11 cellular contexts compared by ENCODE assay signal in the genomic region with DNA sequence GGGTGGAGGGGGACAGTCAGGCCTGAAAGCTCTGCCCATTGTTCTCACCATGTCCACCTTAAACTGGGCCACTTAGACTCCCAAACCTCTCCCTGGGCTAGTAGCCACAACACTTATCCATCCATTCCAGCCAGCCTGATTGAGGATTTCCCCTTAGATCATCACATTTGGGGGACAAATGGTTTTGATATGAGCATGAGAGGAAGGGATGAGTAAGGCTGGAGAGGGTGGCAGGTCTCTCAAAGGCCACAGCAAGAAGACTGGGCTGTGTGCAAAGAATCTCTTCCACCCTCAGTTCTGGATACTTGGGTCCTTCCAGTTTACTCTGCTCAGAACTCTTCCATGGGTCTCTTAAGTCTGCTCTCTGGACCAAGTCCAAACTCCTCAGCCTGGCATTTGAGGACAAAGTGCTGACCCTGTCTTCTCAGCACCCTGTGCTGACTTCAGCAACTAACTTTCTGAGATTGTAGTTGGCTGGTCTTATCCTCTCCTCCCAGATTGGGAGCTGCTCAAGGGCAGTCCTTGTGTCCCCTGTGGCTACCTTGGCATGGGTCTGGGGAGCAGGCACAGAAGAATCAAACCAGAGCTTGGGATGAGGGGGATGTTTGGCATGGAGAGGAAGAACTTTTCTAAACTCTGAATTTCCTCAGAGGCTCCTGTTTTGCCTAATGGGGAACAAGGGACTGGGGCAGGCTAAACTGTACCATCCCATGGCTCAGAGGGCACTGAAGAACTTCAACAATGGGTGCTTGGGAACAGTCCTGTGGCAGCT. TPM values are rescaled to one million over a fixed set of nuclear protein-coding genes. Genes with fewer than 3 reads are reported as not detected.
DNase-seq lines count a peak whose midpoint lies in the region; ATAC-seq, FAIRE-seq and TF ChIP-seq lines count a peak whose summit lies in the region.
"Had no signal": no experiment of that assay in that cellular context is flagged by ENCODE, and none has a peak within 500 bp of the region (broad histone marks: within the 10 kb centered on the region; RNA-seq: fewer than 3 reads in every experiment).

No MANE protein-coding gene starts in this region.

- H3K4me1 Mint-ChIP-seq in IgD-negative memory B cell (peaks cover 58 to 60% (median 59%) of the 10 kb centered on the region in 3 donors), endodermal cell (peaks cover 20% of the 10 kb centered on the region)

- peaks cover 0 to 20% (median 12%) of the 10 kb centered on the region in 11 experiments; a peak in 14 of 22 replicates for H3K36me3 ChIP-seq in BLaER1 treated with 17β-estradiol and CSF1 and Interleukin-3, amounts not matched to agents 10 nM and 100 nM
- H3K36me3 ChIP-seq in K562 (ENCODE audit: control insufficient read depth, insufficient read depth, low read length) (peaks cover 20% of the 10 kb centered on the region), parathyroid adenoma (ENCODE audit: control insufficient read depth, insufficient read depth, low read length) (no peaks in the 10 kb centered on the region), endodermal cell (ENCODE audit: control insufficient read depth, insufficient read depth, low read length) (no peaks in the 10 kb centered on the region)

- TF ChIP-seq CTCF in K562 (IDR thresholded peaks at IDR 0.05 in 2 of 3, conservative IDR thresholded peaks at IDR 0.05 in 1 of 3; ENCODE audit: insufficient read depth in 2 of 3, low read depth in 1 of 3, low read length in 3 of 3) (no peak), parathyroid adenoma (IDR thresholded peaks at IDR 0.05) (no peak), endodermal cell (conservative IDR thresholded peaks at IDR 0.05) (no peak)

- no peak overlapping the region for H3K4me3 ChIP-seq in BLaER1 treated with 17β-estradiol and CSF1 and Interleukin-3, amounts not matched to agents 10 nM and 100 nM
- H3K4me3 ChIP-seq in K562 (no peak overlapping the region), parathyroid adenoma (ENCODE audit: low read depth, low read length) (no peak overlapping the region), endodermal cell (ENCODE audit: low read length) (no peak overlapping the region)
- H3K4me3 ChIP-seq: body of pancreas had no signal

- H3K79me2 ChIP-seq in K562 (ENCODE audit: control insufficient read depth, insufficient read depth, low read length) (peaks cover 21% of the 10 kb centered on the region), parathyroid adenoma (no peaks in the 10 kb centered on the region)

- H3K27me3 Mint-ChIP-seq in IgD-negative memory B cell (no peaks in the 10 kb centered on the region), endodermal cell (ENCODE audit: insufficient read depth) (no peaks in the 10 kb centered on the region)

- peak overlapping the region in 10 of 11 experiments; percentile 15 to 99 (median 97); a peak in 17 of 22 replicates for H3K27ac ChIP-seq in BLaER1 treated with 17β-estradiol and CSF1 and Interleukin-3, amounts not matched to agents 10 nM and 100 nM
- H3K27ac ChIP-seq in K562 (ENCODE audit: extremely low read depth, low read depth, low read length), result peak overlapping the region; percentile 97; the same call in 2 of the 3 replicates
- H3K27ac ChIP-seq in parathyroid adenoma, result peak overlapping the region; percentile 97
- no peak overlapping the region for H3K27ac ChIP-seq in endodermal cell (ENCODE audit: low read depth, low read length)
- H3K27ac ChIP-seq: body of pancreas had no signal

- peak overlapping the region; percentile 46 to 92 (median 80) for H3K27ac Mint-ChIP-seq in IgD-negative memory B cell
- no peak overlapping the region for H3K27ac Mint-ChIP-seq in endodermal cell

- peak overlapping the region in 3 of 4 donors; percentile 17 to 94 (median 27) for H3K4me3 Mint-ChIP-seq in IgD-negative memory B cell
- H3K4me3 Mint-ChIP-seq in endodermal cell, result no peak overlapping the region

- no peaks in the 10 kb centered on the region for H3K9me3 Mint-ChIP-seq in IgD-negative memory B cell
- H3K9me3 Mint-ChIP-seq in endodermal cell, result no peaks in the 10 kb centered on the region

- DNase-seq in K562 (ENCODE audit: extremely low read depth in 1 of 4, low spot score in 3 of 4), result no peak
- DNase-seq in endodermal cell, result no peak
- no peak for DNase-seq in NK-92 (lab: John Stamatoyannopoulos, UW; ENCODE audit: unreplicated experiment)
- no peak for DNase-seq in NCI-H128 (lab: John Stamatoyannopoulos, UW; ENCODE audit: unreplicated experiment)
- DNase-seq: activated CD4-positive, CD25-positive, alpha-beta regulatory T cell treated with anti-CD3 and anti-CD28 coated beads, Interleukin-2, amount 50 U/mL, for 72 hours; body of pancreas; Calu3 had no signal

- peaks cover 75 to 84% (median 77%) of the 10 kb centered on the region in 10 experiments for H3K4me1 ChIP-seq in BLaER1 treated with 17β-estradiol and CSF1 and Interleukin-3, amounts not matched to agents 10 nM and 100 nM
- H3K4me1 ChIP-seq in K562 (replicated peaks in 1 of 2; ENCODE audit: control insufficient read depth in 2 of 2, insufficient read depth in 2 of 2, low read length in 2 of 2) (peaks cover 62 to 64% of the 10 kb centered on the region in 2 experiments), parathyroid adenoma (peaks cover 64% of the 10 kb centered on the region), endodermal cell (ENCODE audit: control insufficient read depth, insufficient read depth, low read length) (peaks cover 12% of the 10 kb centered on the region)

- CTCF ChIA-PET in K562 (lab: Yijun Ruan, JAX; ENCODE audit: low intra/inter-chr PET ratio), result no interaction called here

- H3K9me3 ChIP-seq in BLaER1 treated with 17β-estradiol and CSF1 and Interleukin-3, amounts not matched to agents 10 nM and 100 nM (replicated peaks in 1 of 11), result no peaks in the 10 kb centered on the region
- H3K9me3 ChIP-seq in K562 (replicated peaks; ENCODE audit: control insufficient read depth, insufficient read depth, low read depth, low read length) (no peaks in the 10 kb centered on the region), parathyroid adenoma (ENCODE audit: control insufficient read depth, low read length) (no peaks in the 10 kb centered on the region), endodermal cell (ENCODE audit: control insufficient read depth, low read length) (no peaks in the 10 kb centered on the region)
- H3K9me3 ChIP-seq: body of pancreas had no signal

- TF ChIP-seq RAD21 in K562 (CRISPR knock-in tag; conservative IDR thresholded peaks at IDR 0.05 in 1 of 2, IDR thresholded peaks at IDR 0.05 in 1 of 2), result no peak

- intact Hi-C loops in K562 (cut with micrococcal nuclease), result no loop called here

- TF ChIP-seq POLR2A in K562 (conservative IDR thresholded peaks at IDR 0.05), result 0 out of 2 replicates have a peak, but pooled peaks have one; percentile 1

- no peak for TF ChIP-seq EP300 in K562 (IDR thresholded peaks at IDR 0.05; ENCODE audit: low read length)

- peaks cover 2% of the 10 kb centered on the region for H3K9me1 ChIP-seq in K562 (ENCODE audit: control insufficient read depth, insufficient read depth, low read length)

- peak overlapping the region; percentile 89 to 98 (median 95) for H3K4me2 ChIP-seq in BLaER1 treated with 17β-estradiol and CSF1 and Interleukin-3, amounts not matched to agents 10 nM and 100 nM
- H3K4me2 ChIP-seq in K562 (ENCODE audit: insufficient read depth, low read length), result no peak overlapping the region
- H3K4me2 ChIP-seq in parathyroid adenoma (ENCODE audit: low read length), result peak overlapping the region; percentile 52

- H3K9ac ChIP-seq in BLaER1 treated with 17β-estradiol and CSF1 and Interleukin-3, amounts not matched to agents 10 nM and 100 nM, result peak overlapping the region in 7 of 11 experiments; percentile 3 to 87 (median 36); a peak in 11 of 22 replicates
- H3K9ac ChIP-seq in K562 (ENCODE audit: insufficient read depth in 1 of 2, low read depth in 2 of 2, low read length in 2 of 2) (no peak overlapping the region; a peak in 1 of 4 replicates), parathyroid adenoma (no peak overlapping the region), endodermal cell (ENCODE audit: extremely low read depth, low read length, poor library complexity, severe bottlenecking) (no peak overlapping the region)

- POLR2A ChIA-PET in K562 (lab: Yijun Ruan, JAX), result no interaction called here

- ATAC-seq in K562 (no peak), HG03354 (IDR thresholded peaks at IDR 0.05; ENCODE audit: poor library complexity, severe bottlenecking, unreplicated experiment) (no peak)
- ATAC-seq: body of pancreas had no signal

- no TSS peak for BruUV-seq in K562 (replicated peaks; lab: Mats Ljungman, UMichigan)

- H4K20me1 ChIP-seq in BLaER1 treated with 17β-estradiol and CSF1 and Interleukin-3, amounts not matched to agents 10 nM and 100 nM, result peaks cover 0 to 17% (median 7%) of the 10 kb centered on the region in 11 experiments; a peak in 15 of 22 replicates
- H4K20me1 ChIP-seq in K562 (replicated peaks; ENCODE audit: control insufficient read depth, insufficient read depth, low read length), result no peaks in the 10 kb centered on the region

- no peaks in the 10 kb centered on the region for H3K27me3 ChIP-seq in BLaER1 treated with 17β-estradiol and CSF1 and Interleukin-3, amounts not matched to agents 10 nM and 100 nM
- H3K27me3 ChIP-seq in K562 (ENCODE audit: control insufficient read depth in 2 of 2, insufficient read depth in 2 of 2, low read length in 2 of 2), result no peaks in the 10 kb centered on the region
- no peaks in the 10 kb centered on the region for H3K27me3 ChIP-seq in parathyroid adenoma (ENCODE audit: control insufficient read depth, insufficient read depth, low read length)
- H3K27me3 ChIP-seq in endodermal cell (ENCODE audit: control insufficient read depth, insufficient read depth, low read length, poor library complexity, severe bottlenecking), result no peaks in the 10 kb centered on the region
- H3K27me3 ChIP-seq: body of pancreas had no signal

- H3K36me3 Mint-ChIP-seq in IgD-negative memory B cell (peaks cover 7% of the 10 kb centered on the region), endodermal cell (ENCODE audit: low read depth) (peaks cover 15% of the 10 kb centered on the region)

- in situ Hi-C loops in K562 (cut with MboI), result no loop called here

- peak; percentile 37 for FAIRE-seq in K562 (lab: Jason Lieb, UNC)

- H2AFZ ChIP-seq in K562 (ENCODE audit: low read depth, low read length), result no peak overlapping the region
- H2AFZ ChIP-seq in parathyroid adenoma, result peak overlapping the region; percentile 10

RNA-seq across cellular contexts. Expression of a gene that starts 3.2 kb away (rescaled TPM):
- 47.2 TPM for polyA plus RNA-seq in IgD-negative memory B cell
- total RNA-seq in K562 (2011; cell fraction: chromatin; rRNA removed; ENCODE audit: low replicate concordance), result 152 and 242 TPM in 2 replicates
- total RNA-seq in K562 (2011; cell fraction: nucleolus; rRNA removed), result 77.9 and 81.3 TPM in 2 replicates
- 116 and 142 TPM in 2 replicates for total RNA-seq in K562 (2011; cell fraction: nucleoplasm; rRNA removed)
- 58.1 and 61.4 TPM in 2 replicates for total RNA-seq in K562 (2014; rRNA removed)
- total RNA-seq in K562 (2014; rRNA removed; fragmentation: Illumina TruSeq; extraction: Trizol), result 56.9 and 65.9 TPM in 2 replicates
- total RNA-seq in K562 (2015; rRNA removed; fragmentation: Illumina TruSeq; extraction: Trizol), result 56.8 and 59.4 TPM in 2 replicates
- total RNA-seq in K562 (2021), result 86.7 and 98.4 TPM in 2 replicates
- polyA plus RNA-seq in K562 (2011; rRNA removed), result 70.7 and 96.9 TPM in 2 replicates
- 71.3 and 73.3 TPM in 2 replicates for polyA plus RNA-seq in K562 (2011; cell fraction: cytosol; rRNA removed)
- polyA plus RNA-seq in K562 (2011; cell fraction: nucleus; rRNA removed), result 58.7 and 63.9 TPM in 2 replicates
- polyA plus RNA-seq in K562 (2012), result 31.9 and 42.7 TPM in 2 replicates
- polyA plus RNA-seq in K562 (2014; fragmentation: Illumina TruSeq; extraction: Trizol), result 55.3 and 63.6 TPM in 2 replicates
- 10 to 100 TPM; 15.7 to 19.1 TPM for polyA plus RNA-seq in K562 (2014; fragmentation: Nextera tagmentation; extraction: Ambion mirVana)
- polyA plus RNA-seq in K562 (2014; rRNA removed), result 47.3 and 54.8 TPM in 2 replicates
- 214 and 224 TPM in 2 replicates for polyA minus RNA-seq in K562 (2011; rRNA and poly(A)+ RNA removed)
- 65.3 and 93.0 TPM in 2 replicates for polyA minus RNA-seq in K562 (2011; cell fraction: cytosol; rRNA and poly(A)+ RNA removed)
- polyA minus RNA-seq in K562 (2011; cell fraction: nucleus; rRNA and poly(A)+ RNA removed), result 63.7 and 91.3 TPM in 2 replicates
- 10 to 100 TPM; 27.4 to 30.1 TPM for total RNA-seq in endodermal cell
- 25.3 TPM for polyA plus RNA-seq in endodermal cell (2013, experiment 1 of 2)
- polyA plus RNA-seq in endodermal cell (2013, experiment 2 of 2), result 24.3 TPM

RNA-seq across cellular contexts. Expression of a gene that starts 58.9 kb away (rescaled TPM):
- 68.3 TPM for polyA plus RNA-seq in IgD-negative memory B cell
- total RNA-seq in K562 (2011; cell fraction: chromatin; rRNA removed; ENCODE audit: low replicate concordance), result 74.9 and 112 TPM in 2 replicates
- 54.5 and 61.7 TPM in 2 replicates for total RNA-seq in K562 (2011; cell fraction: nucleolus; rRNA removed)
- 68.8 and 69.1 TPM in 2 replicates for total RNA-seq in K562 (2011; cell fraction: nucleoplasm; rRNA removed)
- total RNA-seq in K562 (2014; rRNA removed), result 22.3 and 22.5 TPM in 2 replicates
- total RNA-seq in K562 (2014; rRNA removed; fragmentation: Illumina TruSeq; extraction: Trizol), result 17.8 and 20.9 TPM in 2 replicates
- 21.5 and 22.5 TPM in 2 replicates for total RNA-seq in K562 (2015; rRNA removed; fragmentation: Illumina TruSeq; extraction: Trizol)
- total RNA-seq in K562 (2021), result 21.7 and 25.6 TPM in 2 replicates
- polyA plus RNA-seq in K562 (2011; rRNA removed), result 13.0 and 16.3 TPM in 2 replicates
- polyA plus RNA-seq in K562 (2011; cell fraction: cytosol; rRNA removed), result 16.5 and 19.6 TPM in 2 replicates
- polyA plus RNA-seq in K562 (2011; cell fraction: nucleus; rRNA removed), result 68.4 and 74.9 TPM in 2 replicates
- 11.7 and 12.5 TPM in 2 replicates for polyA plus RNA-seq in K562 (2012)
- polyA plus RNA-seq in K562 (2014; fragmentation: Illumina TruSeq; extraction: Trizol), result 19.4 and 20.6 TPM in 2 replicates
- polyA plus RNA-seq in K562 (2014; fragmentation: Nextera tagmentation; extraction: Ambion mirVana), result 1 to 10 TPM; 5.8 to 9.3 TPM
- 13.3 and 15.1 TPM in 2 replicates for polyA plus RNA-seq in K562 (2014; rRNA removed)
- polyA minus RNA-seq in K562 (2011; rRNA and poly(A)+ RNA removed), result 32.9 and 41.8 TPM in 2 replicates
- 10.8 and 20.7 TPM in 2 replicates for polyA minus RNA-seq in K562 (2011; cell fraction: cytosol; rRNA and poly(A)+ RNA removed)
- polyA minus RNA-seq in K562 (2011; cell fraction: nucleus; rRNA and poly(A)+ RNA removed), result 27.3 and 35.1 TPM in 2 replicates
- total RNA-seq in endodermal cell, result 10 to 100 TPM; 23.4 to 24.0 TPM
- 18.4 TPM for polyA plus RNA-seq in endodermal cell (2013, experiment 1 of 2)
- polyA plus RNA-seq in endodermal cell (2013, experiment 2 of 2), result 15.6 TPM

RNA-seq across cellular contexts. Expression of a gene that starts 59.0 kb away (rescaled TPM):
- polyA plus RNA-seq in IgD-negative memory B cell, result 35.8 TPM
- total RNA-seq in K562 (2011; cell fraction: chromatin; rRNA removed; ENCODE audit: low replicate concordance), result 9.9 and 32.8 TPM in 2 replicates
- 32.9 and 43.2 TPM in 2 replicates for total RNA-seq in K562 (2011; cell fraction: nucleolus; rRNA removed)
- 15.0 and 22.7 TPM in 2 replicates for total RNA-seq in K562 (2011; cell fraction: nucleoplasm; rRNA removed)
- total RNA-seq in K562 (2014; rRNA removed), result 21.1 and 27.1 TPM in 2 replicates
- total RNA-seq in K562 (2014; rRNA removed; fragmentation: Illumina TruSeq; extraction: Trizol), result 13.0 and 13.1 TPM in 2 replicates
- total RNA-seq in K562 (2015; rRNA removed; fragmentation: Illumina TruSeq; extraction: Trizol), result 15.9 and 16.3 TPM in 2 replicates
- total RNA-seq in K562 (2021), result 22.5 and 24.5 TPM in 2 replicates
- polyA plus RNA-seq in K562 (2011; rRNA removed), result 17.6 and 21.9 TPM in 2 replicates
- polyA plus RNA-seq in K562 (2011; cell fraction: cytosol; rRNA removed), result 17.2 and 40.7 TPM in 2 replicates
- 12.1 and 14.4 TPM in 2 replicates for polyA plus RNA-seq in K562 (2011; cell fraction: nucleus; rRNA removed)
- polyA plus RNA-seq in K562 (2012), result 13.7 and 14.7 TPM in 2 replicates
- polyA plus RNA-seq in K562 (2014; fragmentation: Illumina TruSeq; extraction: Trizol), result 13.7 and 15.5 TPM in 2 replicates
- polyA plus RNA-seq in K562 (2014; fragmentation: Nextera tagmentation; extraction: Ambion mirVana), result 1 to 10 TPM; 2.8 to 3.5 TPM
- 24.5 and 28.7 TPM in 2 replicates for polyA plus RNA-seq in K562 (2014; rRNA removed)
- 14.8 and 17.9 TPM in 2 replicates for polyA minus RNA-seq in K562 (2011; rRNA and poly(A)+ RNA removed)
- 7.6 and 12.9 TPM in 2 replicates for polyA minus RNA-seq in K562 (2011; cell fraction: cytosol; rRNA and poly(A)+ RNA removed)
- polyA minus RNA-seq in K562 (2011; cell fraction: nucleus; rRNA and poly(A)+ RNA removed), result 15.3 and 25.1 TPM in 2 replicates
- total RNA-seq in endodermal cell, result 10 to 100 TPM; 12.1 to 12.3 TPM
- 11.1 TPM for polyA plus RNA-seq in endodermal cell (2013, experiment 1 of 2)
- 10.9 TPM for polyA plus RNA-seq in endodermal cell (2013, experiment 2 of 2)

Comparison
In these comparisons a context has a peak if more than half of its experiments do, and no peak if none do; other contexts are left out.
1. H3K9ac ChIP-seq: peak in BLaER1 treated with 17β-estradiol and CSF1 and Interleukin-3, amounts not matched to agents 10 nM and 100 nM (7 of 11); none in K562 (0 of 2), parathyroid adenoma (single experiment) and endodermal cell (single experiment).